Comparison of ENCODE assay signal across 8 cellular contexts in the genomic region with DNA sequence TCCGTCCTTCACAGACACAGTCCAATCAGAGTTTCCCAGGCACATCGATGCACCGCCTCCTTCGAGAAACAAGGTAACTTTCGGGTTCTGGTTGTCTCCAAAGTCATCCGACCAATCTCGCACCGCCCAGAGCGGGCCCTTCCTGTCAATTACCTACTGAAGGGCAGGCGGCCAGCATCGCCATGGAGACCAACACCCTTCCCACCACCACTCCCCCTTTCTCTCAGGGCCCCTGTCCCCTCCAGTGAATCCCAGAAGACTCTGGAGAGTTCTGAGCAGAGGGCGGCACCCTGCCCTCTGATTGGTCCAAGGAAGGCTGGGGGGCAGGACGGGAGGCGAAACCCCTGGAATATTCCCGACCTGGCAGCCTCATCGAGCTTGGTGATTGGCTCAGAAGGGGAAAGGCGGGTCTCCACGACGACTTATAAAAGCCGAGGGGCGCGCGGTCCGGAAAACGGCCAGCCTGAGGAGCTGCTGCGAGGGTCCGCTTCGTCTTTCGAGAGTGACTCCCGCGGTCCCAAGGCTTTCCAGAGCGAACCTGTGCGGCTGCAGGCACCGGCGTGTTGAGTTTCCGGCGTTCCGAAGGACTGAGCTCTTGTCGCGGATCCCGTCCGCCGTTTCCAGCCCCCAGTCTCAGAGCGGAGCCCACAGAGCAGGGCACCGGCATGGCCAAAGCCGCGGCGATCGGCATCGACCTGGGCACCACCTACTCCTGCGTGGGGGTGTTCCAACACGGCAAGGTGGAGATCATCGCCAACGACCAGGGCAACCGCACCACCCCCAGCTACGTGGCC. TPM values are rescaled to one million over a fixed set of nuclear protein-coding genes. Genes with fewer than 3 reads are reported as not detected.
DNase-seq lines count a peak whose midpoint lies in the region; ATAC-seq and TF ChIP-seq lines count a peak whose summit lies in the region.

Gene HSPA1B (plus strand): TSS at position 453 of the 794 bp plus-strand sequence. CDS start 213 bp downstream, at position 666.

- peak; percentile 88 to 90 for ATAC-seq in natural killer cell treated with Interleukin-12 subunit alpha and Interleukin-12 subunit beta and Interleukin-15 and Interleukin-18, amount 100 ng/mL, for 72 hours
- ATAC-seq in stimulated activated naive CD8-positive, alpha-beta T cell treated with anti-CD3 and anti-CD28 coated beads, Interleukin-15, Interleukin-2, amounts not matched to agents 100 U/mL and 50 U/mL, for 24 hours: peak; percentile 92

- H3K36me3 Mint-ChIP-seq in natural killer cell treated with Interleukin-12 subunit alpha and Interleukin-12 subunit beta and Interleukin-15 and Interleukin-18, amount 100 ng/mL, for 72 hours: peaks cover 11% of the 10 kb centered on the region

- TF ChIP-seq CTCF in LNCaP clone FGC (IDR thresholded peaks at IDR 0.05; ENCODE audit: control insufficient read depth, extremely low read depth, insufficient read depth) (no peak), fibroblast of pulmonary artery (IDR thresholded peaks at IDR 0.05; ENCODE audit: low read length, missing control alignments) (no peak)

- H3K4me3 ChIP-seq in LNCaP clone FGC (ENCODE audit: low read depth, low read length) (peak within 1 kb of the TSS; percentile 78), fibroblast of pulmonary artery (replicated peaks; ENCODE audit: low read depth, low read length) (peak within 1 kb of the TSS; percentile 76)

- peaks cover 31 to 32% of the 10 kb centered on the region in 2 donors for H3K4me1 Mint-ChIP-seq in natural killer cell treated with Interleukin-12 subunit alpha and Interleukin-12 subunit beta and Interleukin-15 and Interleukin-18, amount 100 ng/mL, for 72 hours (ENCODE audit: low read depth in 2 of 2)

- no peaks in the 10 kb centered on the region for H3K27me3 Mint-ChIP-seq in natural killer cell treated with Interleukin-12 subunit alpha and Interleukin-12 subunit beta and Interleukin-15 and Interleukin-18, amount 100 ng/mL, for 72 hours

- DNase-seq in EH (ENCODE audit: low read depth) (peak; percentile 100), GOT3 (lab: John Stamatoyannopoulos, UW) (peak; percentile 99), LNCaP clone FGC (ENCODE audit: low read depth) (peak; percentile 100), fibroblast of pulmonary artery (ENCODE audit: low read depth) (peak; percentile 100)
- DNase-seq in activated effector memory CD4-positive, alpha-beta T cell treated with Interleukin-2 at 50 U/mL for 16 hours: peak; percentile 87
- DNase-seq in natural killer cell treated with Interleukin-12 subunit alpha and Interleukin-12 subunit beta and Interleukin-15 and Interleukin-18, amount 100 ng/mL, for 72 hours (ENCODE audit: low spot score): peak; percentile 98
- peak; percentile 94 for DNase-seq in stimulated activated naive CD8-positive, alpha-beta T cell treated with anti-CD3 and anti-CD28 coated beads, Interleukin-15, Interleukin-2, amounts not matched to agents 100 U/mL and 50 U/mL, for 24 hours

- peak within 1 kb of the TSS; percentile 91 to 97 for H3K27ac Mint-ChIP-seq in natural killer cell treated with Interleukin-12 subunit alpha and Interleukin-12 subunit beta and Interleukin-15 and Interleukin-18, amount 100 ng/mL, for 72 hours

- no peaks in the 10 kb centered on the region for H3K9me3 Mint-ChIP-seq in natural killer cell treated with Interleukin-12 subunit alpha and Interleukin-12 subunit beta and Interleukin-15 and Interleukin-18, amount 100 ng/mL, for 72 hours

- H3K4me3 Mint-ChIP-seq in natural killer cell treated with Interleukin-12 subunit alpha and Interleukin-12 subunit beta and Interleukin-15 and Interleukin-18, amount 100 ng/mL, for 72 hours: peak within 1 kb of the TSS; percentile 88

- TF ChIP-seq POLR2A in Raji (IDR thresholded peaks at IDR 0.05; ENCODE audit: insufficient read depth, low read depth, low read length): peak; percentile 97

RNA-seq across cellular contexts. Expression of gene HSPA1B, which starts in this region (rescaled TPM):
- 100 to 1,000 TPM; 107 to 113 TPM for total RNA-seq in natural killer cell treated with Interleukin-12 subunit alpha and Interleukin-12 subunit beta and Interleukin-15 and Interleukin-18, amount 100 ng/mL, for 72 hours

Comparison
In these comparisons a context has a peak if more than half of its experiments do, and no peak if none do; other contexts are left out.
1. Peak in every context shown above with its lines: DNase-seq, ATAC-seq and H3K4me3 ChIP-seq.